In genomic region chr1:206465951-206466350, GRCh38 we compare ENCODE assay signal across 14 cellular contexts. TPM values are rescaled to one million over a fixed set of nuclear protein-coding genes. Genes with fewer than 3 reads are reported as not detected.
DNase-seq lines count a peak whose midpoint lies in the region; ATAC-seq and TF ChIP-seq lines count a peak whose summit lies in the region.
"Had no signal": no experiment of that assay in that cellular context is flagged by ENCODE, and none has a peak within 500 bp of the region (broad histone marks: within the 10 kb centered on the region; RNA-seq: fewer than 3 reads in every experiment).

No MANE protein-coding gene starts in this region.

- no peak for TF ChIP-seq CTCF in foreskin keratinocyte (conservative IDR thresholded peaks at IDR 0.05)

- no peaks in the 10 kb centered on the region for H3K36me3 ChIP-seq in CD8-positive, alpha-beta memory T cell (ENCODE audit: insufficient read depth, low read length)
- H3K36me3 ChIP-seq: vagina had no signal

- H3K9me3 Mint-ChIP-seq in CD8-positive, alpha-beta memory T cell, result no peaks in the 10 kb centered on the region
- H3K9me3 Mint-ChIP-seq in T-cell, result no peaks in the 10 kb centered on the region
- no peaks in the 10 kb centered on the region for H3K9me3 Mint-ChIP-seq in effector memory CD8-positive, alpha-beta T cell

- CTCF ChIA-PET in CD8-positive, alpha-beta memory T cell (lab: Charles Lee), result interaction anchor here (0.7 to 9.8 kb wide), 3 partner anchors 9 to 94 kb away, joined by 3 to 95 read pairs (median 5); no protein-coding TSS in a partner anchor
- CTCF ChIA-PET in T-cell (lab: Charles Lee), result interaction anchor here (0.7 to 2.1 kb wide), 4 partner anchors 13 to 198 kb away, joined by 3 to 5 read pairs (median 4); no protein-coding TSS in a partner anchor

- H3K4me1 ChIP-seq in CD8-positive, alpha-beta memory T cell (ENCODE audit: insufficient read depth, low read length), result peaks cover 65% of the 10 kb centered on the region
- H3K4me1 ChIP-seq in foreskin keratinocyte, result peaks cover 17% of the 10 kb centered on the region

- no peaks in the 10 kb centered on the region for H3K27me3 ChIP-seq in CD8-positive, alpha-beta memory T cell (ENCODE audit: insufficient read depth, low read length, poor library complexity, severe bottlenecking)
- H3K27me3 ChIP-seq in foreskin keratinocyte, result no peaks in the 10 kb centered on the region
- H3K27me3 ChIP-seq: esophagus squamous epithelium, SJCRH30, vagina had no signal

- H3K27ac Mint-ChIP-seq in CD8-positive, alpha-beta memory T cell, result peak overlapping the region in 7 of 8 donors; percentile 51 to 92 (median 69)
- peak overlapping the region; percentile 92 to 96 for H3K27ac Mint-ChIP-seq in T-cell
- peak overlapping the region in 1 of 2 donors; percentile 81 for H3K27ac Mint-ChIP-seq in effector memory CD8-positive, alpha-beta T cell

- H3K4me3 Mint-ChIP-seq in CD8-positive, alpha-beta memory T cell, result peak overlapping the region; percentile 15 to 95 (median 74)
- peak overlapping the region; percentile 41 to 90 (median 67) for H3K4me3 Mint-ChIP-seq in T-cell
- peak overlapping the region; percentile 36 to 77 for H3K4me3 Mint-ChIP-seq in effector memory CD8-positive, alpha-beta T cell

- H3K27me3 Mint-ChIP-seq in CD8-positive, alpha-beta memory T cell, result no peaks in the 10 kb centered on the region
- H3K27me3 Mint-ChIP-seq in T-cell, result no peaks in the 10 kb centered on the region
- no peaks in the 10 kb centered on the region for H3K27me3 Mint-ChIP-seq in effector memory CD8-positive, alpha-beta T cell

- POLR2A ChIA-PET in CD8-positive, alpha-beta memory T cell (lab: Charles Lee), result no interaction called here
- POLR2A ChIA-PET in T-cell (lab: Charles Lee), result interaction anchor here in 1 of 2 donors (0.7 kb wide), 2 partner anchors 13 to 468 kb away, joined by 4 read pairs; no protein-coding TSS in a partner anchor

- H3K9me3 ChIP-seq in CD8-positive, alpha-beta memory T cell (ENCODE audit: low read length), result no peaks in the 10 kb centered on the region
- H3K9me3 ChIP-seq: esophagus squamous epithelium, SJCRH30, vagina had no signal

- ATAC-seq in GM18519 (IDR thresholded peaks at IDR 0.05; ENCODE audit: low FRiP score, unreplicated experiment) (peak; percentile 35), T-cell (replicated peaks in 1 of 4) (no peak), foreskin keratinocyte (no peak)
- no peak for ATAC-seq in effector memory CD8-positive, alpha-beta T cell (replicated peaks)
- ATAC-seq: left lobe of liver had no signal

- peaks cover 0 to 10% (median 3%) of the 10 kb centered on the region in 3 donors for H3K36me3 Mint-ChIP-seq in CD8-positive, alpha-beta memory T cell
- H3K36me3 Mint-ChIP-seq in T-cell, result no peaks in the 10 kb centered on the region
- H3K36me3 Mint-ChIP-seq in effector memory CD8-positive, alpha-beta T cell (ENCODE audit: insufficient read depth), result peaks cover 17% of the 10 kb centered on the region

- no peak overlapping the region for H3K4me3 ChIP-seq in CD8-positive, alpha-beta memory T cell (ENCODE audit: low read length)
- H3K4me3 ChIP-seq: esophagus squamous epithelium, SJCRH30, vagina had no signal

- DNase-seq in CD8-positive, alpha-beta memory T cell, result no peak
- DNase-seq in T-cell, result no peak
- DNase-seq in effector memory CD8-positive, alpha-beta T cell, result no peak
- no peak for DNase-seq in DMS 273 treated with DMSO at 0.1 percent for 48 hours (lab: John Stamatoyannopoulos, UW)
- no peak for DNase-seq in foreskin keratinocyte
- no peak for DNase-seq in putamen (ENCODE audit: low spot score)
- DNase-seq: dermis blood vessel endothelial cell; esophagus squamous epithelium; NCI-H1048; SJCRH30; stimulated activated CD8-positive, alpha-beta memory T cell treated with anti-CD3 and anti-CD28 coated beads, Interleukin-4, amount 100 ng/mL, for 48 hours had no signal

- H3K4me1 Mint-ChIP-seq in CD8-positive, alpha-beta memory T cell, result peaks cover 47 to 66% (median 58%) of the 10 kb centered on the region in 3 donors
- H3K4me1 Mint-ChIP-seq in T-cell, result peaks cover 54 to 77% (median 61%) of the 10 kb centered on the region in 3 donors
- H3K4me1 Mint-ChIP-seq in effector memory CD8-positive, alpha-beta T cell (ENCODE audit: low read depth in 2 of 2), result peaks cover 45% of the 10 kb centered on the region in 2 donors

- no peak overlapping the region for H3K27ac ChIP-seq in CD8-positive, alpha-beta memory T cell (ENCODE audit: low read depth, low read length)
- no peak overlapping the region for H3K27ac ChIP-seq in foreskin keratinocyte
- H3K27ac ChIP-seq: esophagus squamous epithelium, SJCRH30, vagina had no signal

RNA-seq across cellular contexts. Expression of gene IKBKE, which starts 4.3 kb away (rescaled TPM):
- total RNA-seq in CD8-positive, alpha-beta memory T cell, result 10 to 100 TPM; 17.1 to 18.4 TPM
- polyA plus RNA-seq in CD8-positive, alpha-beta memory T cell, result 46.6 TPM
- total RNA-seq in T-cell (10 to 100 TPM; 60.7 to 84.7 (median 81.4) TPM), foreskin keratinocyte (14.2 and 15.1 TPM in 2 replicates)
- polyA plus RNA-seq in foreskin keratinocyte, result 10.0 and 10.8 TPM in 2 replicates

RNA-seq across cellular contexts. Expression of gene RASSF5, which starts 41.4 kb away (rescaled TPM):
- total RNA-seq in CD8-positive, alpha-beta memory T cell, result 100 to 1,000 TPM; 163 to 165 TPM
- polyA plus RNA-seq in CD8-positive, alpha-beta memory T cell, result 329 TPM
- total RNA-seq in T-cell, result 100 to 1,000 TPM; 174 to 224 (median 204) TPM
- 2.4 and 2.8 TPM in 2 replicates for total RNA-seq in foreskin keratinocyte
- 1.4 and 1.8 TPM in 2 replicates for polyA plus RNA-seq in foreskin keratinocyte

Comparison
In these comparisons a context has a peak if more than half of its experiments do, and no peak if none do; other contexts are left out.
1. RNA of gene RASSF5, which starts 41.4 kb away (total RNA-seq): 174 to 224 TPM in T-cell and 163 to 165 TPM in CD8-positive, alpha-beta memory T cell; 2.4 to 2.8 TPM in foreskin keratinocyte; every median in the first group is over 10 times any median in the second.
2. Peak in every context shown above with its lines, with median percentiles within 50 percentile points of each other: H3K4me3 Mint-ChIP-seq.